Comparison of ENCODE assay signal across 1 cellular context in the genomic region with DNA sequence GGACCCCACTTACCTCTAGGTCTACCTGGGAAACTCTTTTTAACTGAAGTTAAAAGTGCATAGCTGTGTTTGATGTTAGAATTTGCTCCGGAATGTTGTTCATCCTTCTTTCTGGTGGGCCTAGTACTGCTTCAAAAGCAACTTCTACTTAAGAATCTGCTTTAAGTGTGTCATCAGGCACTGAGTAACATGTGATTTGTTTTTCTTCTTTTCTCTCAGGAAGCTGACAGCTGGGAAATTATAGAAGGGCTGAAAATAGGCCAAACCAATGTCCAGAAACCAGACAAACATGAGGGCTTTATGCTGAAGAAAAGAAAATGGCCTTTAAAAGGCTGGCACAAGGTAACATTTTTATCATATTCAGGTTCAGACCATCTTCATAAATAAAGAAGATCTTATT.
TF ChIP-seq lines count a peak whose summit lies in the region.

No MANE protein-coding gene starts in this region.

TF ChIP-seq in IMR-90, 13 proteins besides CTCF, POLR2A, EP300 and RAD21:
- TF ChIP-seq FOS (IDR thresholded peaks at IDR 0.05; ENCODE audit: low read depth, low read length), result no peak
- TF ChIP-seq, protein P1, sequence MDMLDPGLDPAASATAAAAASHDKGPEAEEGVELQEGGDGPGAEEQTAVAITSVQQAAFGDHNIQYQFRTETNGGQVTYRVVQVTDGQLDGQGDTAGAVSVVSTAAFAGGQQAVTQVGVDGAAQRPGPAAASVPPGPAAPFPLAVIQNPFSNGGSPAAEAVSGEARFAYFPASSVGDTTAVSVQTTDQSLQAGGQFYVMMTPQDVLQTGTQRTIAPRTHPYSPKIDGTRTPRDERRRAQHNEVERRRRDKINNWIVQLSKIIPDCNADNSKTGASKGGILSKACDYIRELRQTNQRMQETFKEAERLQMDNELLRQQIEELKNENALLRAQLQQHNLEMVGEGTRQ (IDR thresholded peaks at IDR 0.05; ENCODE audit: low read depth, low read length), result no peak
- no peak for TF ChIP-seq SMC3 (IDR thresholded peaks at IDR 0.05; ENCODE audit: low read depth, low read length)
- no peak for TF ChIP-seq RCOR1 (IDR thresholded peaks at IDR 0.05; ENCODE audit: insufficient replicate concordance, low read length)
- no peak for TF ChIP-seq CHD1 (IDR thresholded peaks at IDR 0.05; ENCODE audit: low read depth, low read length)
- no peak for TF ChIP-seq NFE2L2 (IDR thresholded peaks at IDR 0.05; ENCODE audit: low read depth, low read length)
- TF ChIP-seq MAZ (IDR thresholded peaks at IDR 0.05; ENCODE audit: borderline replicate concordance, low read depth, low read length), result no peak
- TF ChIP-seq, protein P2, sequence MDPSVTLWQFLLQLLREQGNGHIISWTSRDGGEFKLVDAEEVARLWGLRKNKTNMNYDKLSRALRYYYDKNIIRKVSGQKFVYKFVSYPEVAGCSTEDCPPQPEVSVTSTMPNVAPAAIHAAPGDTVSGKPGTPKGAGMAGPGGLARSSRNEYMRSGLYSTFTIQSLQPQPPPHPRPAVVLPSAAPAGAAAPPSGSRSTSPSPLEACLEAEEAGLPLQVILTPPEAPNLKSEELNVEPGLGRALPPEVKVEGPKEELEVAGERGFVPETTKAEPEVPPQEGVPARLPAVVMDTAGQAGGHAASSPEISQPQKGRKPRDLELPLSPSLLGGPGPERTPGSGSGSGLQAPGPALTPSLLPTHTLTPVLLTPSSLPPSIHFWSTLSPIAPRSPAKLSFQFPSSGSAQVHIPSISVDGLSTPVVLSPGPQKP (IDR thresholded peaks at IDR 0.05; ENCODE audit: borderline replicate concordance, low read depth, low read length), result no peak
- TF ChIP-seq CEBPB (IDR thresholded peaks at IDR 0.05; ENCODE audit: low read depth, low read length), result no peak
